ENCODE assay signal across 31 cellular contexts in genomic region chr2:29417630-29418029, GRCh38.
"Had no signal": no experiment of that assay in that cellular context is flagged by ENCODE, and none has a peak within 500 bp of the region (broad histone marks: within the 10 kb centered on the region; RNA-seq: fewer than 3 reads in every experiment).

No MANE protein-coding gene starts in this region.

- H3K27ac ChIP-seq: adrenal gland, body of pancreas, breast epithelium, PC-9, RWPE1, WERI-Rb-1 had no signal

- H3K27ac Mint-ChIP-seq: activated CD4-positive, alpha-beta T cell treated with anti-CD3 and anti-CD28 coated beads, Interleukin-2, amount 10 ng/mL, durations not matched to agents 7 days and 5 days; activated CD8-positive, alpha-beta T cell treated with anti-CD3 and anti-CD28 coated beads, Interleukin-2, amount 10 ng/mL, durations not matched to agents 7 days and 5 days; activated naive CD4-positive, alpha-beta T cell treated with anti-CD3 and anti-CD28 coated beads for 36 hours; activated T-cell treated with anti-CD3 and anti-CD28 coated beads, Interleukin-2, amount 50 U/mL, for 24 hours; activated T-helper 1 cell treated with anti-CD3 and anti-CD28 coated beads, Interleukin-12 subunit alpha, Interleukin-12 subunit beta, Interleukin-2, Interleukin-4 antibody, amounts not matched to agents 30 ng/mL and 10 ng/mL and 1 ng/mL, durations not matched to agents 14 hours and 24 hours and 36 hours had no signal

- H3K9me3 Mint-ChIP-seq: activated CD4-positive, alpha-beta T cell treated with anti-CD3 and anti-CD28 coated beads, Interleukin-2, amount 10 ng/mL, durations not matched to agents 7 days and 5 days; activated naive CD4-positive, alpha-beta T cell treated with anti-CD3 and anti-CD28 coated beads for 36 hours; activated naive CD4-positive, alpha-beta T cell treated with anti-CD3 and anti-CD28 coated beads, Interleukin-2, amount 50 U/mL, for 72 hours; activated T-cell treated with anti-CD3 and anti-CD28 coated beads, Interleukin-2, amount 50 U/mL, for 24 hours; activated T-helper 1 cell treated with anti-CD3 and anti-CD28 coated beads, Interleukin-12 subunit alpha, Interleukin-12 subunit beta, Interleukin-2, Interleukin-4 antibody, amounts not matched to agents 30 ng/mL and 10 ng/mL and 1 ng/mL, durations not matched to agents 14 hours and 24 hours and 36 hours had no signal

- H3K4me1 ChIP-seq: adrenal gland, body of pancreas, breast epithelium had no signal

- ATAC-seq: activated CD8-positive, alpha-beta T cell treated with anti-CD3 and anti-CD28 coated beads, Interleukin-2, amount 10 ng/mL, durations not matched to agents 7 days and 5 days; activated naive CD4-positive, alpha-beta T cell treated with anti-CD3 and anti-CD28 coated beads, Interleukin-2, amount 50 U/mL, for 72 hours; body of pancreas; Right ventricle myocardium inferior had no signal

- H3K4me3 Mint-ChIP-seq: activated CD4-positive, alpha-beta T cell treated with anti-CD3 and anti-CD28 coated beads, Interleukin-2, amount 10 ng/mL, durations not matched to agents 7 days and 5 days; activated CD8-positive, alpha-beta T cell treated with anti-CD3 and anti-CD28 coated beads, Interleukin-2, amount 10 ng/mL, durations not matched to agents 7 days and 5 days; activated naive CD4-positive, alpha-beta T cell treated with anti-CD3 and anti-CD28 coated beads for 36 hours; activated T-cell treated with anti-CD3 and anti-CD28 coated beads, Interleukin-2, amount 50 U/mL, for 24 hours; activated T-helper 1 cell treated with anti-CD3 and anti-CD28 coated beads, Interleukin-12 subunit alpha, Interleukin-12 subunit beta, Interleukin-2, Interleukin-4 antibody, amounts not matched to agents 30 ng/mL and 10 ng/mL and 1 ng/mL, durations not matched to agents 14 hours and 24 hours and 36 hours had no signal

- H3K36me3 ChIP-seq: adrenal gland, breast epithelium, WERI-Rb-1 had no signal

- H3K27me3 ChIP-seq: adrenal gland, body of pancreas, breast epithelium had no signal

- H3K4me3 ChIP-seq: adrenal gland, body of pancreas, breast epithelium, PC-9 had no signal

- H3K4me1 Mint-ChIP-seq: activated CD4-positive, alpha-beta T cell treated with anti-CD3 and anti-CD28 coated beads, Interleukin-2, amount 10 ng/mL, durations not matched to agents 7 days and 5 days had no signal

- H3K36me3 Mint-ChIP-seq: activated naive CD4-positive, alpha-beta T cell treated with anti-CD3 and anti-CD28 coated beads, Interleukin-2, amount 50 U/mL, for 72 hours had no signal

- H2AFZ ChIP-seq: PC-9 had no signal

- DNase-seq: activated CD4-positive, alpha-beta T cell treated with anti-CD3 and anti-CD28 coated beads, Interleukin-2, amount 10 ng/mL, durations not matched to agents 7 days and 5 days; activated CD4-positive, alpha-beta T cell treated with anti-CD3 and anti-CD28 coated beads, Interleukin-2, amount 50 U/mL, for 48 hours; activated CD4-positive, CD25-positive, alpha-beta regulatory T cell; activated CD8-positive, alpha-beta T cell treated with anti-CD3 and anti-CD28 coated beads, Interleukin-2, amount 10 ng/mL, durations not matched to agents 7 days and 5 days; activated gamma-delta T cell treated with Interleukin-2 at 50 U/mL for 16 hours; activated naive CD4-positive, alpha-beta T cell treated with anti-CD3 and anti-CD28 coated beads for 36 hours; activated T-cell treated with anti-CD3 and anti-CD28 coated beads, Interleukin-2, amount 50 U/mL, for 24 hours; adrenal gland; body of pancreas; NCI-H1092 treated with DMSO at 0.1 percent for 48 hours; NCI-H1417; NCI-H146; NCI-H187; NCI-H2029 treated with DMSO at 0.1 percent for 48 hours; NCI-H2171 treated with DMSO at 0.1 percent for 48 hours; NCI-H345; NCI-H524 treated with DMSO at 0.1 percent for 48 hours; NCI-H748 treated with DMSO at 0.1 percent for 48 hours; NK-92 treated with Interleukin-12 subunit alpha and Interleukin-12 subunit beta, amount 100 ng/mL, for 24 hours; PC-9; SIG-M5; SW 1271; T-helper 1 cell; T-helper 2 cell; T-helper 9 cell; WERI-Rb-1 had no signal

- H3K4me2 ChIP-seq: PC-9 had no signal

- H3K9me3 ChIP-seq: adrenal gland, body of pancreas, breast epithelium had no signal
